1 cellular context compared by ENCODE assay signal in genomic region chr6:15375638-15376290, GRCh38.
TF ChIP-seq lines count a peak whose summit lies in the region.

No MANE protein-coding gene starts in this region.

TF ChIP-seq in GM23338, 12 proteins besides CTCF, POLR2A, EP300 and RAD21 (continued from another document):
- TF ChIP-seq, protein P1, sequence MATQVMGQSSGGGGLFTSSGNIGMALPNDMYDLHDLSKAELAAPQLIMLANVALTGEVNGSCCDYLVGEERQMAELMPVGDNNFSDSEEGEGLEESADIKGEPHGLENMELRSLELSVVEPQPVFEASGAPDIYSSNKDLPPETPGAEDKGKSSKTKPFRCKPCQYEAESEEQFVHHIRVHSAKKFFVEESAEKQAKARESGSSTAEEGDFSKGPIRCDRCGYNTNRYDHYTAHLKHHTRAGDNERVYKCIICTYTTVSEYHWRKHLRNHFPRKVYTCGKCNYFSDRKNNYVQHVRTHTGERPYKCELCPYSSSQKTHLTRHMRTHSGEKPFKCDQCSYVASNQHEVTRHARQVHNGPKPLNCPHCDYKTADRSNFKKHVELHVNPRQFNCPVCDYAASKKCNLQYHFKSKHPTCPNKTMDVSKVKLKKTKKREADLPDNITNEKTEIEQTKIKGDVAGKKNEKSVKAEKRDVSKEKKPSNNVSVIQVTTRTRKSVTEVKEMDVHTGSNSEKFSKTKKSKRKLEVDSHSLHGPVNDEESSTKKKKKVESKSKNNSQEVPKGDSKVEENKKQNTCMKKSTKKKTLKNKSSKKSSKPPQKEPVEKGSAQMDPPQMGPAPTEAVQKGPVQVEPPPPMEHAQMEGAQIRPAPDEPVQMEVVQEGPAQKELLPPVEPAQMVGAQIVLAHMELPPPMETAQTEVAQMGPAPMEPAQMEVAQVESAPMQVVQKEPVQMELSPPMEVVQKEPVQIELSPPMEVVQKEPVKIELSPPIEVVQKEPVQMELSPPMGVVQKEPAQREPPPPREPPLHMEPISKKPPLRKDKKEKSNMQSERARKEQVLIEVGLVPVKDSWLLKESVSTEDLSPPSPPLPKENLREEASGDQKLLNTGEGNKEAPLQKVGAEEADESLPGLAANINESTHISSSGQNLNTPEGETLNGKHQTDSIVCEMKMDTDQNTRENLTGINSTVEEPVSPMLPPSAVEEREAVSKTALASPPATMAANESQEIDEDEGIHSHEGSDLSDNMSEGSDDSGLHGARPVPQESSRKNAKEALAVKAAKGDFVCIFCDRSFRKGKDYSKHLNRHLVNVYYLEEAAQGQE (IDR thresholded peaks at IDR 0.05; ENCODE audit: unreplicated experiment): no peak
- TF ChIP-seq CREB1 (CRISPR knock-in tag; IDR thresholded peaks at IDR 0.05; ENCODE audit: low read depth): no peak
- TF ChIP-seq ZNF462 (CRISPR knock-in tag; IDR thresholded peaks at IDR 0.05): no peak
- TF ChIP-seq, protein P2, sequence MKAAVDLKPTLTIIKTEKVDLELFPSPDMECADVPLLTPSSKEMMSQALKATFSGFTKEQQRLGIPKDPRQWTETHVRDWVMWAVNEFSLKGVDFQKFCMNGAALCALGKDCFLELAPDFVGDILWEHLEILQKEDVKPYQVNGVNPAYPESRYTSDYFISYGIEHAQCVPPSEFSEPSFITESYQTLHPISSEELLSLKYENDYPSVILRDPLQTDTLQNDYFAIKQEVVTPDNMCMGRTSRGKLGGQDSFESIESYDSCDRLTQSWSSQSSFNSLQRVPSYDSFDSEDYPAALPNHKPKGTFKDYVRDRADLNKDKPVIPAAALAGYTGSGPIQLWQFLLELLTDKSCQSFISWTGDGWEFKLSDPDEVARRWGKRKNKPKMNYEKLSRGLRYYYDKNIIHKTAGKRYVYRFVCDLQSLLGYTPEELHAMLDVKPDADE (IDR thresholded peaks at IDR 0.05): no peak
- 0 out of 2 replicates have a peak, but pooled peaks have one; percentile 14 for TF ChIP-seq POLR2AphosphoS5 (IDR thresholded peaks at IDR 0.05; ENCODE audit: low read depth)
